In genomic region chr11:8225589-8226036, GRCh38 we compare ENCODE assay signal across 1 cellular context.
A peak's percentile ranks its signal among the peaks of the same experiment; 100 is the strongest.
TF ChIP-seq lines count a peak whose summit lies in the region.

No MANE protein-coding gene starts in this region.

TF ChIP-seq in GM12878, 131 proteins besides CTCF, POLR2A, EP300 and RAD21 (continued from another document):
- TF ChIP-seq ZBTB4 (CRISPR knock-in tag; IDR thresholded peaks at IDR 0.05) (no peak), CHD4 (IDR thresholded peaks at IDR 0.05) (no peak), MEF2B (IDR thresholded peaks at IDR 0.05; ENCODE audit: partially characterized antibody, poor library complexity, severe bottlenecking) (peak; percentile 76)
TF ChIP-seq in GM12878: peak in this region for 3.
